18 cellular contexts compared by ENCODE assay signal in the genomic region with DNA sequence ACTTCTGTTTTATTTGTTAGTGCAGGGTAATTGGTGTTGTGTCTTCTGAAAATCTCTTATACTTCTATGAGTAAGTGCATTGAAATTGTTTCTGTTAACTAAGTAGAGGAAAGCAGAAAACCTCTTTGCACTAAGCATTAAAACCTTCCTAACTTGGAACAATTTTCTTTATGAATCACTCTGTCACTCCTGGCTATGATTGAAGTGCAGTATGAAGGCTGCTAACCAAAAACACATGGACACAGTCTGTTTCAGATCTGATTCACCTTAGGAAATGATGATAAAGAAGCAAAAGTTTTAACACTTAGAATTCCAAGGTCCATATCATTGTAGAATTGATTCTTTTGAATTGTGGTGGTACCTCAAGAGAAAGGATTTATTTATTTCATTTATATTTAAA. TPM values are rescaled to one million over a fixed set of nuclear protein-coding genes. Genes with fewer than 3 reads are reported as not detected.
DNase-seq lines count a peak whose midpoint lies in the region; ATAC-seq, FAIRE-seq and TF ChIP-seq lines count a peak whose summit lies in the region.
"Had no signal": no experiment of that assay in that cellular context is flagged by ENCODE, and none has a peak within 500 bp of the region (broad histone marks: within the 10 kb centered on the region; RNA-seq: fewer than 3 reads in every experiment).

No MANE protein-coding gene starts in this region.

- CTCF ChIA-PET in IMR-90 (lab: Yijun Ruan, JAX): no interaction called here
- CTCF ChIA-PET in K562 (lab: Yijun Ruan, JAX; ENCODE audit: low intra/inter-chr PET ratio): no interaction called here

- no peak overlapping the region for H2BK120ac ChIP-seq in IMR-90 (ENCODE audit: low read depth, low read length)

- FAIRE-seq in K562 (lab: Jason Lieb, UNC): no peak
- FAIRE-seq: GM18507, TTC549 had no signal

- H3K4ac ChIP-seq in IMR-90 (ENCODE audit: low read depth, low read length): no peak overlapping the region; the same call in 1 of the 2 replicates

- H3K9me1 ChIP-seq in IMR-90 (ENCODE audit: insufficient read depth, low read length) (peaks cover 9% of the 10 kb centered on the region), K562 (ENCODE audit: control insufficient read depth, insufficient read depth, low read length) (no peaks in the 10 kb centered on the region)

- H3K27me3 ChIP-seq in IMR-90 (ENCODE audit: control insufficient read depth, insufficient read depth, low read length): no peaks in the 10 kb centered on the region
- peaks cover 4 to 10% of the 10 kb centered on the region in 2 experiments; a peak in 4 of 5 replicates for H3K27me3 ChIP-seq in K562 (ENCODE audit: control insufficient read depth in 2 of 2, insufficient read depth in 2 of 2, low read length in 2 of 2)

- H3K14ac ChIP-seq in IMR-90 (replicated peaks; ENCODE audit: low read depth, low read length): 0 out of 2 replicates have a peak overlapping the region, but pooled peaks have one; percentile 68

- H3K4me3 ChIP-seq in IMR-90 (ENCODE audit: insufficient read depth, low read depth, low read length) (no peak overlapping the region), K562 (no peak overlapping the region)

- BruUV-seq in IMR-90 (replicated peaks; lab: Mats Ljungman, UMichigan): no TSS peak
- no TSS peak for BruUV-seq in K562 (replicated peaks; lab: Mats Ljungman, UMichigan)

- no peak overlapping the region for H2AK5ac ChIP-seq in IMR-90 (ENCODE audit: low read depth, low read length)

- ATAC-seq in IMR-90 (ENCODE audit: low read depth) (peak; percentile 11; the same call in 1 of the 2 replicates), K562 (no peak)
- ATAC-seq: natural killer cell had no signal

- H4K5ac ChIP-seq in IMR-90 (ENCODE audit: low read depth, low read length): no peak overlapping the region

- peak; percentile 17 for DNase-seq in AG08396 (ENCODE audit: low spot score)
- peak; percentile 88 for DNase-seq in IMR-90
- no peak for DNase-seq in K562 (ENCODE audit: extremely low read depth in 1 of 4, low spot score in 3 of 4)
- peak; percentile 73 for DNase-seq in kidney tubule cell (ENCODE audit: low spot score)
- DNase-seq in Kasumi-1 (lab: John Stamatoyannopoulos, UW): no peak
- no peak for DNase-seq in cardiac septum (ENCODE audit: low spot score)
- DNase-seq in DMS153 treated with DMSO at 0.1 percent for 48 hours (lab: John Stamatoyannopoulos, UW; ENCODE audit: unreplicated experiment): no peak
- no peak for DNase-seq in NCI-H748 (lab: John Stamatoyannopoulos, UW; ENCODE audit: unreplicated experiment)
- DNase-seq: activated CD4-positive, alpha-beta T cell treated with anti-CD3 and anti-CD28 coated beads, Interleukin-2, amount 50 U/mL, for 48 hours; activated naive CD8-positive, alpha-beta T cell treated with anti-CD3 and anti-CD28 coated beads, Interleukin-2, amount 10 ng/mL, durations not matched to agents 7 days and 5 days; activated T-cell treated with anti-CD3 and anti-CD28 coated beads, Interleukin-2, amount 50 U/mL, for 1 hour; COR-L47; H9; natural killer cell; NCI-H2081; NCI-H526 had no signal

- H4K91ac ChIP-seq in IMR-90 (ENCODE audit: insufficient read depth, low read depth, low read length): no peak overlapping the region

- no peaks in the 10 kb centered on the region for H3K79me2 ChIP-seq in K562 (ENCODE audit: control insufficient read depth, insufficient read depth, low read length)

- no peak overlapping the region for H3K27ac ChIP-seq in IMR-90 (ENCODE audit: insufficient read depth, low read length)
- H3K27ac ChIP-seq in K562 (ENCODE audit: extremely low read depth, low read depth, low read length): no peak overlapping the region

- no peak overlapping the region for H3K9ac ChIP-seq in IMR-90 (ENCODE audit: low read depth, low read length)
- no peak overlapping the region for H3K9ac ChIP-seq in K562 (ENCODE audit: insufficient read depth in 1 of 2, low read depth in 2 of 2, low read length in 2 of 2)

- peak overlapping the region; percentile 35 for H2BK5ac ChIP-seq in IMR-90 (ENCODE audit: low read depth, low read length, poor library complexity, severe bottlenecking)

- H3K23ac ChIP-seq in IMR-90 (ENCODE audit: low read depth, low read length): no peak overlapping the region; the same call in 1 of the 2 replicates

- in situ Hi-C loops in IMR-90 (cut with MboI; ENCODE audit: low sequenced_read_pairs) (no loop called here), K562 (cut with MboI) (no loop called here)

- H2AFZ ChIP-seq in IMR-90 (replicated peaks; ENCODE audit: low read length, poor library complexity): no peak overlapping the region
- no peak overlapping the region for H2AFZ ChIP-seq in K562 (ENCODE audit: low read depth, low read length)

- H3K4me1 ChIP-seq in IMR-90 (ENCODE audit: control insufficient read depth, insufficient read depth, low read length) (peaks cover 6% of the 10 kb centered on the region), K562 (replicated peaks in 1 of 2; ENCODE audit: control insufficient read depth in 2 of 2, insufficient read depth in 2 of 2, low read length in 2 of 2) (peaks cover 0 to 10% of the 10 kb centered on the region in 2 experiments; a peak in 3 of 5 replicates)

- TF ChIP-seq EP300 in K562 (IDR thresholded peaks at IDR 0.05; ENCODE audit: low read length): no peak

- no peak for TF ChIP-seq POLR2A in IMR-90 (IDR thresholded peaks at IDR 0.05; ENCODE audit: low read depth, low read length)
- TF ChIP-seq POLR2A in K562 (conservative IDR thresholded peaks at IDR 0.05): no peak

- no peaks in the 10 kb centered on the region for H4K20me1 ChIP-seq in IMR-90 (ENCODE audit: insufficient read depth, low read length)
- H4K20me1 ChIP-seq in K562 (replicated peaks; ENCODE audit: control insufficient read depth, insufficient read depth, low read length): no peaks in the 10 kb centered on the region

- TF ChIP-seq RAD21 in IMR-90 (IDR thresholded peaks at IDR 0.05; ENCODE audit: low read length) (no peak), K562 (CRISPR knock-in tag; conservative IDR thresholded peaks at IDR 0.05 in 1 of 2, IDR thresholded peaks at IDR 0.05 in 1 of 2) (no peak)

- H3K18ac ChIP-seq in IMR-90 (ENCODE audit: low read depth, low read length): no peak overlapping the region

- no peak overlapping the region for H2BK20ac ChIP-seq in IMR-90 (ENCODE audit: low read depth, low read length)

- intact Hi-C loops in IMR-90 (cut with micrococcal nuclease) (no loop called here), K562 (cut with micrococcal nuclease) (no loop called here), cardiac septum (cut with DNase I) (no loop called here)

- no peaks in the 10 kb centered on the region for H3K9me3 ChIP-seq in IMR-90 (ENCODE audit: control insufficient read depth, insufficient read depth, low read length)
- no peaks in the 10 kb centered on the region for H3K9me3 ChIP-seq in K562 (replicated peaks; ENCODE audit: control insufficient read depth, insufficient read depth, low read depth, low read length)

- no peak for TF ChIP-seq CTCF in IMR-90 (conservative IDR thresholded peaks at IDR 0.05; ENCODE audit: low read depth, low read length)
- no peak for TF ChIP-seq CTCF in K562 (IDR thresholded peaks at IDR 0.05 in 2 of 3, conservative IDR thresholded peaks at IDR 0.05 in 1 of 3; ENCODE audit: insufficient read depth in 2 of 3, low read depth in 1 of 3, low read length in 3 of 3)

- dilution Hi-C loops in IMR-90 (cut with HindIII; ENCODE audit: low sequenced_read_pairs, unreplicated experiment): no loop called here

- H3K79me1 ChIP-seq in IMR-90 (ENCODE audit: low read depth in 1 of 2, low read length in 2 of 2): peaks cover 7 to 24% of the 10 kb centered on the region in 2 experiments; a peak in 3 of 4 replicates

- H3K4me2 ChIP-seq in IMR-90 (ENCODE audit: low read depth, low read length) (no peak overlapping the region), K562 (ENCODE audit: insufficient read depth, low read length) (no peak overlapping the region)

- H2BK15ac ChIP-seq in IMR-90 (ENCODE audit: low read depth, low read length): no peak overlapping the region

- H3K36me3 ChIP-seq in IMR-90 (ENCODE audit: control insufficient read depth, insufficient read depth, low read length) (no peaks in the 10 kb centered on the region), K562 (ENCODE audit: control insufficient read depth, insufficient read depth, low read length) (no peaks in the 10 kb centered on the region)

- no peak overlapping the region for H2AK9ac ChIP-seq in IMR-90 (replicated peaks; ENCODE audit: low read depth, low read length, poor library complexity)

- H3K56ac ChIP-seq in IMR-90 (ENCODE audit: extremely low read depth, insufficient read depth, low read length): no peak overlapping the region

- POLR2A ChIA-PET in IMR-90 (lab: Charles Lee; ENCODE audit: unreplicated experiment) (no interaction called here), K562 (lab: Yijun Ruan, JAX) (interaction anchor here (1.2 kb wide), 1 partner anchor 10 kb away, joined by 3 read pairs; no protein-coding TSS in a partner anchor)

- no peak overlapping the region for H4K8ac ChIP-seq in IMR-90 (ENCODE audit: low read depth in 2 of 2, low read length in 2 of 2)

TF ChIP-seq in IMR-90, 13 proteins besides CTCF, POLR2A, EP300 and RAD21 (continues in another document):
- no peak for TF ChIP-seq NFE2L2 (IDR thresholded peaks at IDR 0.05; ENCODE audit: low read depth, low read length)

RNA-seq across cellular contexts. Expression of a gene that starts 41.9 kb away (rescaled TPM):
- total RNA-seq in IMR-90 (2012; rRNA removed) (68.0 and 84.6 TPM in 2 replicates), K562 (2014; rRNA removed) (0.86 and 1.5 TPM in 2 replicates), K562 (2014; rRNA removed; fragmentation: Illumina TruSeq; extraction: Trizol) (0.70 and 0.84 TPM in 2 replicates), K562 (2015; rRNA removed; fragmentation: Illumina TruSeq; extraction: Trizol) (0.83 and 1.1 TPM in 2 replicates), K562 (2021) (0.65 and 1.2 TPM in 2 replicates), cardiac septum (9.2 TPM)
- polyA plus RNA-seq in IMR-90 (2012; rRNA removed) (14.5 and 15.0 TPM in 2 replicates), K562 (2011; rRNA removed) (0.22 and 2.4 TPM in 2 replicates), K562 (2014; fragmentation: Illumina TruSeq; extraction: Trizol) (1.1 and 1.3 TPM in 2 replicates), K562 (2014; fragmentation: Nextera tagmentation; extraction: Ambion mirVana) (1 to 10 TPM; 1.3 to 1.5 TPM), K562 (2014; rRNA removed) (0.47 and 0.90 TPM in 2 replicates)
- polyA plus RNA-seq in IMR-90 (2012; cell fraction: cytosol; rRNA removed): 7.0 and 7.9 TPM in 2 replicates
- 3.0 and 10.6 TPM in 2 replicates for polyA plus RNA-seq in IMR-90 (2012; cell fraction: nucleus; rRNA removed; ENCODE audit: low replicate concordance)
- total RNA-seq in K562 (2011; cell fraction: chromatin; rRNA removed; ENCODE audit: low replicate concordance): 0.97 and 1.1 TPM in 2 replicates
- 0.66 and 0.83 TPM in 2 replicates for total RNA-seq in K562 (2011; cell fraction: nucleolus; rRNA removed)
- total RNA-seq in K562 (2011; cell fraction: nucleoplasm; rRNA removed): 1.3 and 1.9 TPM in 2 replicates
- 0.21 and 0.69 TPM in 2 replicates for polyA plus RNA-seq in K562 (2011; cell fraction: cytosol; rRNA removed)
- polyA plus RNA-seq in K562 (2011; cell fraction: nucleus; rRNA removed): 0.48 and 0.97 TPM in 2 replicates
- 1.5 and 2.0 TPM in 2 replicates for polyA plus RNA-seq in K562 (2012)
- 0.90 and 2.0 TPM in 2 replicates for polyA minus RNA-seq in K562 (2011; rRNA and poly(A)+ RNA removed)
- polyA minus RNA-seq in K562 (2011; cell fraction: cytosol; rRNA and poly(A)+ RNA removed): 1.0 and 1.3 TPM in 2 replicates
- 1.3 and 2.2 TPM in 2 replicates for polyA minus RNA-seq in K562 (2011; cell fraction: nucleus; rRNA and poly(A)+ RNA removed)
- total RNA-seq: activated naive CD8-positive, alpha-beta T cell treated with anti-CD3 and anti-CD28 coated beads, Interleukin-2, amount 10 ng/mL, durations not matched to agents 7 days and 5 days had no signal

Comparison
In these comparisons a context has a peak if more than half of its experiments do, and no peak if none do; other contexts are left out.
1. DNase-seq: peak in AG08396 (single experiment), IMR-90 (single experiment) and kidney tubule cell (single experiment); none in K562 (0 of 4), Kasumi-1 (0 of 2), cardiac septum (single experiment), DMS153 treated with DMSO at 0.1 percent for 48 hours (single experiment) and NCI-H748 (single experiment).